1 cellular context compared by ENCODE assay signal in the genomic region with DNA sequence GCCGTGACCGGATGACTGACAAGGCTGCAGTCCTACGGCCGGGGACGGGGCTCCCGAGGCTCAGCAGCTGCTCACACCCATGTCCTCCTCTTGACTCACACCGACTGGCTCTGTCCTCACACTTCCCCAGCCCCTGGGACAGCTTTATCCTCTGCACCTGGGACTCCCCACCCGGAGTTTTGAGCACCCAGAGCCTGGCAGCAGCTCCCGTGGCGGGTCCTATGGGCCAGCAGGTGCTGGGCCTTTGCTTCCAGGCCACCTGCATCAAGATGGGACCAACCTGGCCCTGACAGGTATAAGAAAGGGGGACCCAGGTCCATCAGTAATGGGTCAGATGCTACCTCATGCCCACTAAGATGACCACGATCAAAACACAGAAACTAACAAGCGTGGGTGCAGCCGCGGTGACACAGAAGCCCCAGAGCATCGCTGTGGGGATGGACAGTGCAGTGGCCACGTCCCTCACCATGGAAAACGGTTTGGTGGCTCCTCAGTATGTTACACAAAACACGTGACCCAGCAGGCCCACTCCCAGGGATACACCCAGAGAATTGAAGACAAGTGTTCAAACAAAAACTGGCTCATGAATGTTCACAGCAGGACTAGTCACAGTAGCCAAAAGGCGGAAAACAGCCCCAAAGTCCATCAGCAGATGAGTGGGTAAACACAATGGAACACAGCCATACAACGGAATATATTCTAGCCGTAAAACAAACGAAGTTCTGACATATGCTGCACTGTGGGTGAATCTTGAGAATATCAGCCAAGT.
TF ChIP-seq lines count a peak whose summit lies in the region.

No MANE protein-coding gene starts in this region.

TF ChIP-seq in HepG2, 621 proteins besides CTCF, POLR2A, EP300 and RAD21 (continued from another document and continues in another):
- TF ChIP-seq, protein P1, sequence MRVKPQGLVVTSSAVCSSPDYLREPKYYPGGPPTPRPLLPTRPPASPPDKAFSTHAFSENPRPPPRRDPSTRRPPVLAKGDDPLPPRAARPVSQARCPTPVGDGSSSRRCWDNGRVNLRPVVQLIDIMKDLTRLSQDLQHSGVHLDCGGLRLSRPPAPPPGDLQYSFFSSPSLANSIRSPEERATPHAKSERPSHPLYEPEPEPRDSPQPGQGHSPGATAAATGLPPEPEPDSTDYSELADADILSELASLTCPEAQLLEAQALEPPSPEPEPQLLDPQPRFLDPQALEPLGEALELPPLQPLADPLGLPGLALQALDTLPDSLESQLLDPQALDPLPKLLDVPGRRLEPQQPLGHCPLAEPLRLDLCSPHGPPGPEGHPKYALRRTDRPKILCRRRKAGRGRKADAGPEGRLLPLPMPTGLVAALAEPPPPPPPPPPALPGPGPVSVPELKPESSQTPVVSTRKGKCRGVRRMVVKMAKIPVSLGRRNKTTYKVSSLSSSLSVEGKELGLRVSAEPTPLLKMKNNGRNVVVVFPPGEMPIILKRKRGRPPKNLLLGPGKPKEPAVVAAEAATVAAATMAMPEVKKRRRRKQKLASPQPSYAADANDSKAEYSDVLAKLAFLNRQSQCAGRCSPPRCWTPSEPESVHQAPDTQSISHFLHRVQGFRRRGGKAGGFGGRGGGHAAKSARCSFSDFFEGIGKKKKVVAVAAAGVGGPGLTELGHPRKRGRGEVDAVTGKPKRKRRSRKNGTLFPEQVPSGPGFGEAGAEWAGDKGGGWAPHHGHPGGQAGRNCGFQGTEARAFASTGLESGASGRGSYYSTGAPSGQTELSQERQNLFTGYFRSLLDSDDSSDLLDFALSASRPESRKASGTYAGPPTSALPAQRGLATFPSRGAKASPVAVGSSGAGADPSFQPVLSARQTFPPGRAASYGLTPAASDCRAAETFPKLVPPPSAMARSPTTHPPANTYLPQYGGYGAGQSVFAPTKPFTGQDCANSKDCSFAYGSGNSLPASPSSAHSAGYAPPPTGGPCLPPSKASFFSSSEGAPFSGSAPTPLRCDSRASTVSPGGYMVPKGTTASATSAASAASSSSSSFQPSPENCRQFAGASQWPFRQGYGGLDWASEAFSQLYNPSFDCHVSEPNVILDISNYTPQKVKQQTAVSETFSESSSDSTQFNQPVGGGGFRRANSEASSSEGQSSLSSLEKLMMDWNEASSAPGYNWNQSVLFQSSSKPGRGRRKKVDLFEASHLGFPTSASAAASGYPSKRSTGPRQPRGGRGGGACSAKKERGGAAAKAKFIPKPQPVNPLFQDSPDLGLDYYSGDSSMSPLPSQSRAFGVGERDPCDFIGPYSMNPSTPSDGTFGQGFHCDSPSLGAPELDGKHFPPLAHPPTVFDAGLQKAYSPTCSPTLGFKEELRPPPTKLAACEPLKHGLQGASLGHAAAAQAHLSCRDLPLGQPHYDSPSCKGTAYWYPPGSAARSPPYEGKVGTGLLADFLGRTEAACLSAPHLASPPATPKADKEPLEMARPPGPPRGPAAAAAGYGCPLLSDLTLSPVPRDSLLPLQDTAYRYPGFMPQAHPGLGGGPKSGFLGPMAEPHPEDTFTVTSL (CRISPR knock-in tag; IDR thresholded peaks at IDR 0.05; ENCODE audit: borderline replicate concordance): peak; percentile 18; the same call in 1 of the 2 replicates
- no peak for TF ChIP-seq SIX1 (CRISPR knock-in tag; IDR thresholded peaks at IDR 0.05; ENCODE audit: borderline replicate concordance)
- no peak for TF ChIP-seq ZMYM2 (CRISPR knock-in tag; IDR thresholded peaks at IDR 0.05)
- no peak for TF ChIP-seq SYNCRIP (IDR thresholded peaks at IDR 0.05; ENCODE audit: insufficient read depth, low read depth, low read length)
- no peak for TF ChIP-seq CEBPB (IDR thresholded peaks at IDR 0.05; ENCODE audit: borderline replicate concordance, low read depth, low read length)
- TF ChIP-seq, protein P2, sequence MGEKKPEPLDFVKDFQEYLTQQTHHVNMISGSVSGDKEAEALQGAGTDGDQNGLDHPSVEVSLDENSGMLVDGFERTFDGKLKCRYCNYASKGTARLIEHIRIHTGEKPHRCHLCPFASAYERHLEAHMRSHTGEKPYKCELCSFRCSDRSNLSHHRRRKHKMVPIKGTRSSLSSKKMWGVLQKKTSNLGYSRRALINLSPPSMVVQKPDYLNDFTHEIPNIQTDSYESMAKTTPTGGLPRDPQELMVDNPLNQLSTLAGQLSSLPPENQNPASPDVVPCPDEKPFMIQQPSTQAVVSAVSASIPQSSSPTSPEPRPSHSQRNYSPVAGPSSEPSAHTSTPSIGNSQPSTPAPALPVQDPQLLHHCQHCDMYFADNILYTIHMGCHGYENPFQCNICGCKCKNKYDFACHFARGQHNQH (CRISPR knock-in tag; IDR thresholded peaks at IDR 0.05): peak; percentile 55
- TF ChIP-seq, protein P3, sequence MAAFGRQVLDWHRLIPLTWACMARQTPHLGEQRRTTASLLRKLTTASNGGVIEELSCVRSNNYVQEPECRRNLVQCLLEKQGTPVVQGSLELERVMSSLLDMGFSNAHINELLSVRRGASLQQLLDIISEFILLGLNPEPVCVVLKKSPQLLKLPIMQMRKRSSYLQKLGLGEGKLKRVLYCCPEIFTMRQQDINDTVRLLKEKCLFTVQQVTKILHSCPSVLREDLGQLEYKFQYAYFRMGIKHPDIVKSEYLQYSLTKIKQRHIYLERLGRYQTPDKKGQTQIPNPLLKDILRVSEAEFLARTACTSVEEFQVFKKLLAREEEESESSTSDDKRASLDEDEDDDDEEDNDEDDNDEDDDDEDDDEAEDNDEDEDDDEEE (CRISPR knock-in tag; IDR thresholded peaks at IDR 0.05): no peak
- no peak for TF ChIP-seq PHF8 (CRISPR knock-in tag; IDR thresholded peaks at IDR 0.05)
- no peak for TF ChIP-seq SRSF1 (optimal IDR thresholded peaks at IDR 0.05; ENCODE audit: low read depth, low read length)
- peak; percentile 67; the same call in 1 of the 2 replicates for TF ChIP-seq PHF21A (CRISPR knock-in tag; IDR thresholded peaks at IDR 0.05)
- TF ChIP-seq, protein P4, sequence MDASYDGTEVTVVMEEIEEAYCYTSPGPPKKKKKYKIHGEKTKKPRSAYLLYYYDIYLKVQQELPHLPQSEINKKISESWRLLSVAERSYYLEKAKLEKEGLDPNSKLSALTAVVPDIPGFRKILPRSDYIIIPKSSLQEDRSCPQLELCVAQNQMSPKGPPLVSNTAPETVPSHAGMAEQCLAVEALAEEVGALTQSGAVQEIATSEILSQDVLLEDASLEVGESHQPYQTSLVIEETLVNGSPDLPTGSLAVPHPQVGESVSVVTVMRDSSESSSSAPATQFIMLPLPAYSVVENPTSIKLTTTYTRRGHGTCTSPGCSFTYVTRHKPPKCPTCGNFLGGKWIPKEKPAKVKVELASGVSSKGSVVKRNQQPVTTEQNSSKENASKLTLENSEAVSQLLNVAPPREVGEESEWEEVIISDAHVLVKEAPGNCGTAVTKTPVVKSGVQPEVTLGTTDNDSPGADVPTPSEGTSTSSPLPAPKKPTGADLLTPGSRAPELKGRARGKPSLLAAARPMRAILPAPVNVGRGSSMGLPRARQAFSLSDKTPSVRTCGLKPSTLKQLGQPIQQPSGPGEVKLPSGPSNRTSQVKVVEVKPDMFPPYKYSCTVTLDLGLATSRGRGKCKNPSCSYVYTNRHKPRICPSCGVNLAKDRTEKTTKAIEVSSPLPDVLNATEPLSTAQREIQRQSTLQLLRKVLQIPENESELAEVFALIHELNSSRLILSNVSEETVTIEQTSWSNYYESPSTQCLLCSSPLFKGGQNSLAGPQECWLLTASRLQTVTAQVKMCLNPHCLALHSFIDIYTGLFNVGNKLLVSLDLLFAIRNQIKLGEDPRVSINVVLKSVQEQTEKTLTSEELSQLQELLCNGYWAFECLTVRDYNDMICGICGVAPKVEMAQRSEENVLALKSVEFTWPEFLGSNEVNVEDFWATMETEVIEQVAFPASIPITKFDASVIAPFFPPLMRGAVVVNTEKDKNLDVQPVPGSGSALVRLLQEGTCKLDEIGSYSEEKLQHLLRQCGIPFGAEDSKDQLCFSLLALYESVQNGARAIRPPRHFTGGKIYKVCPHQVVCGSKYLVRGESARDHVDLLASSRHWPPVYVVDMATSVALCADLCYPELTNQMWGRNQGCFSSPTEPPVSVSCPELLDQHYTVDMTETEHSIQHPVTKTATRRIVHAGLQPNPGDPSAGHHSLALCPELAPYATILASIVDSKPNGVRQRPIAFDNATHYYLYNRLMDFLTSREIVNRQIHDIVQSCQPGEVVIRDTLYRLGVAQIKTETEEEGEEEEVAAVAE (CRISPR knock-in tag; IDR thresholded peaks at IDR 0.05; ENCODE audit: borderline replicate concordance): 0 out of 2 replicates have a peak, but pooled peaks have one; percentile 64
- no peak for TF ChIP-seq ZFP82 (CRISPR knock-in tag; IDR thresholded peaks at IDR 0.05; ENCODE audit: borderline replicate concordance)
- no peak for TF ChIP-seq ZNF883 (CRISPR knock-in tag; IDR thresholded peaks at IDR 0.05; ENCODE audit: not compliant biosample characterization)
- TF ChIP-seq ADNP (CRISPR knock-in tag; IDR thresholded peaks at IDR 0.05): no peak
- TF ChIP-seq, protein P5, sequence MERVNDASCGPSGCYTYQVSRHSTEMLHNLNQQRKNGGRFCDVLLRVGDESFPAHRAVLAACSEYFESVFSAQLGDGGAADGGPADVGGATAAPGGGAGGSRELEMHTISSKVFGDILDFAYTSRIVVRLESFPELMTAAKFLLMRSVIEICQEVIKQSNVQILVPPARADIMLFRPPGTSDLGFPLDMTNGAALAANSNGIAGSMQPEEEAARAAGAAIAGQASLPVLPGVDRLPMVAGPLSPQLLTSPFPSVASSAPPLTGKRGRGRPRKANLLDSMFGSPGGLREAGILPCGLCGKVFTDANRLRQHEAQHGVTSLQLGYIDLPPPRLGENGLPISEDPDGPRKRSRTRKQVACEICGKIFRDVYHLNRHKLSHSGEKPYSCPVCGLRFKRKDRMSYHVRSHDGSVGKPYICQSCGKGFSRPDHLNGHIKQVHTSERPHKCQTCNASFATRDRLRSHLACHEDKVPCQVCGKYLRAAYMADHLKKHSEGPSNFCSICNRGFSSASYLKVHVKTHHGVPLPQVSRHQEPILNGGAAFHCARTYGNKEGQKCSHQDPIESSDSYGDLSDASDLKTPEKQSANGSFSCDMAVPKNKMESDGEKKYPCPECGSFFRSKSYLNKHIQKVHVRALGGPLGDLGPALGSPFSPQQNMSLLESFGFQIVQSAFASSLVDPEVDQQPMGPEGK (CRISPR knock-in tag; IDR thresholded peaks at IDR 0.05): peak; percentile 44
- TF ChIP-seq, protein P6, sequence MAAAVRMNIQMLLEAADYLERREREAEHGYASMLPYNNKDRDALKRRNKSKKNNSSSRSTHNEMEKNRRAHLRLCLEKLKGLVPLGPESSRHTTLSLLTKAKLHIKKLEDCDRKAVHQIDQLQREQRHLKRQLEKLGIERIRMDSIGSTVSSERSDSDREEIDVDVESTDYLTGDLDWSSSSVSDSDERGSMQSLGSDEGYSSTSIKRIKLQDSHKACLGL (CRISPR knock-in tag; IDR thresholded peaks at IDR 0.05): no peak
- TF ChIP-seq, protein P7, sequence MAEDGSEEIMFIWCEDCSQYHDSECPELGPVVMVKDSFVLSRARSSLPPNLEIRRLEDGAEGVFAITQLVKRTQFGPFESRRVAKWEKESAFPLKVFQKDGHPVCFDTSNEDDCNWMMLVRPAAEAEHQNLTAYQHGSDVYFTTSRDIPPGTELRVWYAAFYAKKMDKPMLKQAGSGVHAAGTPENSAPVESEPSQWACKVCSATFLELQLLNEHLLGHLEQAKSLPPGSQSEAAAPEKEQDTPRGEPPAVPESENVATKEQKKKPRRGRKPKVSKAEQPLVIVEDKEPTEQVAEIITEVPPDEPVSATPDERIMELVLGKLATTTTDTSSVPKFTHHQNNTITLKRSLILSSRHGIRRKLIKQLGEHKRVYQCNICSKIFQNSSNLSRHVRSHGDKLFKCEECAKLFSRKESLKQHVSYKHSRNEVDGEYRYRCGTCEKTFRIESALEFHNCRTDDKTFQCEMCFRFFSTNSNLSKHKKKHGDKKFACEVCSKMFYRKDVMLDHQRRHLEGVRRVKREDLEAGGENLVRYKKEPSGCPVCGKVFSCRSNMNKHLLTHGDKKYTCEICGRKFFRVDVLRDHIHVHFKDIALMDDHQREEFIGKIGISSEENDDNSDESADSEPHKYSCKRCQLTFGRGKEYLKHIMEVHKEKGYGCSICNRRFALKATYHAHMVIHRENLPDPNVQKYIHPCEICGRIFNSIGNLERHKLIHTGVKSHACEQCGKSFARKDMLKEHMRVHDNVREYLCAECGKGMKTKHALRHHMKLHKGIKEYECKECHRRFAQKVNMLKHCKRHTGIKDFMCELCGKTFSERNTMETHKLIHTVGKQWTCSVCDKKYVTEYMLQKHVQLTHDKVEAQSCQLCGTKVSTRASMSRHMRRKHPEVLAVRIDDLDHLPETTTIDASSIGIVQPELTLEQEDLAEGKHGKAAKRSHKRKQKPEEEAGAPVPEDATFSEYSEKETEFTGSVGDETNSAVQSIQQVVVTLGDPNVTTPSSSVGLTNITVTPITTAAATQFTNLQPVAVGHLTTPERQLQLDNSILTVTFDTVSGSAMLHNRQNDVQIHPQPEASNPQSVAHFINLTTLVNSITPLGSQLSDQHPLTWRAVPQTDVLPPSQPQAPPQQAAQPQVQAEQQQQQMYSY (CRISPR knock-in tag; IDR thresholded peaks at IDR 0.05): no peak
- TF ChIP-seq, protein P8, sequence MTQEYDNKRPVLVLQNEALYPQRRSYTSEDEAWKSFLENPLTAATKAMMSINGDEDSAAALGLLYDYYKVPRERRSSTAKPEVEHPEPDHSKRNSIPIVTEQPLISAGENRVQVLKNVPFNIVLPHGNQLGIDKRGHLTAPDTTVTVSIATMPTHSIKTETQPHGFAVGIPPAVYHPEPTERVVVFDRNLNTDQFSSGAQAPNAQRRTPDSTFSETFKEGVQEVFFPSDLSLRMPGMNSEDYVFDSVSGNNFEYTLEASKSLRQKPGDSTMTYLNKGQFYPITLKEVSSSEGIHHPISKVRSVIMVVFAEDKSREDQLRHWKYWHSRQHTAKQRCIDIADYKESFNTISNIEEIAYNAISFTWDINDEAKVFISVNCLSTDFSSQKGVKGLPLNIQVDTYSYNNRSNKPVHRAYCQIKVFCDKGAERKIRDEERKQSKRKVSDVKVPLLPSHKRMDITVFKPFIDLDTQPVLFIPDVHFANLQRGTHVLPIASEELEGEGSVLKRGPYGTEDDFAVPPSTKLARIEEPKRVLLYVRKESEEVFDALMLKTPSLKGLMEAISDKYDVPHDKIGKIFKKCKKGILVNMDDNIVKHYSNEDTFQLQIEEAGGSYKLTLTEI (CRISPR knock-in tag; conservative IDR thresholded peaks at IDR 0.05): no peak
- no peak for TF ChIP-seq ZFP41 (CRISPR knock-in tag; IDR thresholded peaks at IDR 0.05; ENCODE audit: borderline replicate concordance)
- no peak for TF ChIP-seq TCF7L2 (IDR thresholded peaks at IDR 0.05; ENCODE audit: low read depth, low read length)
- no peak for TF ChIP-seq ETV6 (CRISPR knock-in tag; conservative IDR thresholded peaks at IDR 0.05)
- TF ChIP-seq, protein P9, sequence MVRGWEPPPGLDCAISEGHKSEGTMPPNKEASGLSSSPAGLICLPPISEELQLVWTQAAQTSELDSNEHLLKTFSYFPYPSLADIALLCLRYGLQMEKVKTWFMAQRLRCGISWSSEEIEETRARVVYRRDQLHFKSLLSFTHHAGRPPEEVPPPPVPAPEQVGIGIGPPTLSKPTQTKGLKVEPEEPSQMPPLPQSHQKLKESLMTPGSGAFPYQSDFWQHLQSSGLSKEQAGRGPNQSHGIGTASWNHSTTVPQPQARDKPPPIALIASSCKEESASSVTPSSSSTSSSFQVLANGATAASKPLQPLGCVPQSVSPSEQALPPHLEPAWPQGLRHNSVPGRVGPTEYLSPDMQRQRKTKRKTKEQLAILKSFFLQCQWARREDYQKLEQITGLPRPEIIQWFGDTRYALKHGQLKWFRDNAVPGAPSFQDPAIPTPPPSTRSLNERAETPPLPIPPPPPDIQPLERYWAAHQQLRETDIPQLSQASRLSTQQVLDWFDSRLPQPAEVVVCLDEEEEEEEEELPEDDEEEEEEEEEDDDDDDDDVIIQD (CRISPR knock-in tag; IDR thresholded peaks at IDR 0.05; ENCODE audit: low read depth): 0 out of 2 replicates have a peak, but pooled peaks have one; percentile 14
- TF ChIP-seq SNAPC2 (CRISPR knock-in tag; IDR thresholded peaks at IDR 0.05): 0 out of 2 replicates have a peak, but pooled peaks have one; percentile 34
- TF ChIP-seq ZC3H13 (CRISPR knock-in tag; IDR thresholded peaks at IDR 0.05): peak; percentile 62; the same call in 1 of the 2 replicates
- TF ChIP-seq TOE1 (CRISPR knock-in tag; IDR thresholded peaks at IDR 0.05): no peak
- TF ChIP-seq KLF16 (CRISPR knock-in tag; IDR thresholded peaks at IDR 0.05): peak in 1 of 2 experiments; percentile 33; a peak in 1 of 4 replicates
- TF ChIP-seq NONO (IDR thresholded peaks at IDR 0.05): no peak
- TF ChIP-seq NONO (CRISPR knock-in tag; conservative IDR thresholded peaks at IDR 0.05): 0 out of 2 replicates have a peak, but pooled peaks have one; percentile 16
